ENCODE assay signal across 11 cellular contexts in genomic region chr7:945556-946255, GRCh38. TPM values are rescaled to one million over a fixed set of nuclear protein-coding genes. Genes with fewer than 3 reads are reported as not detected.
A peak's percentile ranks its signal among the peaks of the same experiment; 100 is the strongest.
DNase-seq lines count a peak whose midpoint lies in the region; ATAC-seq and TF ChIP-seq lines count a peak whose summit lies in the region.
"Had no signal": no experiment of that assay in that cellular context is flagged by ENCODE, and none has a peak within 500 bp of the region (broad histone marks: within the 10 kb centered on the region; RNA-seq: fewer than 3 reads in every experiment).

No MANE protein-coding gene starts in this region.

- TF ChIP-seq POLR2A in uterus (IDR thresholded peaks at IDR 0.05), result peak in 1 of 2 donors; percentile 43

- H3K36me3 ChIP-seq in right atrium auricular region (no peaks in the 10 kb centered on the region), mucosa of descending colon (ENCODE audit: low read depth) (no peaks in the 10 kb centered on the region), aorta (ENCODE audit: control insufficient read depth in 1 of 2, insufficient read depth in 2 of 2, low read length in 1 of 2) (no peaks in the 10 kb centered on the region), uterus (no peaks in the 10 kb centered on the region)

- H3K27me3 ChIP-seq in right atrium auricular region, result no peaks in the 10 kb centered on the region
- H3K27me3 ChIP-seq in aorta (ENCODE audit: control insufficient read depth in 1 of 2, insufficient read depth in 2 of 2, low read length in 1 of 2), result no peaks in the 10 kb centered on the region
- no peaks in the 10 kb centered on the region for H3K27me3 ChIP-seq in uterus

- H3K4me3 ChIP-seq in right atrium auricular region, result no peak overlapping the region
- H3K4me3 ChIP-seq in epithelial cell of esophagus (ENCODE audit: low read length), result peak overlapping the region; percentile 21
- no peak overlapping the region for H3K4me3 ChIP-seq in mucosa of descending colon
- H3K4me3 ChIP-seq in aorta (ENCODE audit: low read length in 2 of 2), result no peak overlapping the region
- no peak overlapping the region for H3K4me3 ChIP-seq in uterus

- no peaks in the 10 kb centered on the region for H3K9me3 ChIP-seq in right atrium auricular region
- no peaks in the 10 kb centered on the region for H3K9me3 ChIP-seq in mucosa of descending colon
- H3K9me3 ChIP-seq in aorta (ENCODE audit: control insufficient read depth, low read length), result no peaks in the 10 kb centered on the region
- no peaks in the 10 kb centered on the region for H3K9me3 ChIP-seq in uterus

- H3K27ac ChIP-seq in right atrium auricular region, result no peak overlapping the region
- H3K27ac ChIP-seq in aorta (ENCODE audit: low read depth in 1 of 2, low read length in 2 of 2), result no peak overlapping the region
- H3K27ac ChIP-seq in uterus, result no peak overlapping the region

- DNase-seq in Right ventricle myocardium superior, result peak; percentile 36
- no peak for DNase-seq in right atrium auricular region (ENCODE audit: low spot score)
- DNase-seq in epithelial cell of esophagus (ENCODE audit: low read depth), result peak; percentile 97
- DNase-seq in mucosa of descending colon, result peak; percentile 95 to 97 (median 97)
- DNase-seq in aorta, result peak; percentile 39 to 68
- no peak for DNase-seq in NK-92 (lab: John Stamatoyannopoulos, UW; ENCODE audit: unreplicated experiment)
- DNase-seq in NCI-H345 treated with DMSO at 0.1 percent for 48 hours (lab: John Stamatoyannopoulos, UW; ENCODE audit: unreplicated experiment), result no peak
- no peak for DNase-seq in uterus
- DNase-seq: activated CD8-positive, alpha-beta T cell treated with anti-CD3 and anti-CD28 coated beads, Interleukin-2, amount 10 ng/mL, durations not matched to agents 7 days and 5 days; NCI-H2081 had no signal

- H3K4me1 ChIP-seq in right atrium auricular region (no peaks in the 10 kb centered on the region), mucosa of descending colon (ENCODE audit: low read depth) (peaks cover 8% of the 10 kb centered on the region), aorta (ENCODE audit: control insufficient read depth in 1 of 2, insufficient read depth in 2 of 2, low read length in 2 of 2) (no peaks in the 10 kb centered on the region), uterus (no peaks in the 10 kb centered on the region)

- intact Hi-C loops in Right ventricle myocardium superior (cut with DNase I), result no loop called here
- intact Hi-C loops in mucosa of descending colon (cut with DNase I, micrococcal nuclease), result no loop called here
- intact Hi-C loops in aorta (cut with DNase I), result no loop called here
- intact Hi-C loops in uterus (cut with DNase I; ENCODE audit: low total_unique reads), result no loop called here

- peak; percentile 39 for ATAC-seq in Right ventricle myocardium superior (ENCODE audit: poor library complexity)
- ATAC-seq in mucosa of descending colon, result peak; percentile 92
- ATAC-seq in aorta (ENCODE audit: low FRiP score), result peak; percentile 51
- ATAC-seq: activated CD8-positive, alpha-beta T cell treated with anti-CD3 and anti-CD28 coated beads, Interleukin-2, amount 10 ng/mL, durations not matched to agents 7 days and 5 days had no signal

- 82% methylated on average over 30 of the region's 30 CpGs for WGBS in aorta, 2 donors

- TF ChIP-seq CTCF in right atrium auricular region (IDR thresholded peaks at IDR 0.05), result no peak
- TF ChIP-seq CTCF in epithelial cell of esophagus (IDR thresholded peaks at IDR 0.05; ENCODE audit: insufficient read depth, low read depth, low read length, missing control alignments), result no peak
- TF ChIP-seq CTCF in mucosa of descending colon (IDR thresholded peaks at IDR 0.05), result no peak
- no peak for TF ChIP-seq CTCF in uterus (IDR thresholded peaks at IDR 0.05)

RNA-seq across cellular contexts. Expression of gene ADAP1, which starts 8.8 kb away (rescaled TPM):
- total RNA-seq in Right ventricle myocardium superior, result 6.4 TPM
- total RNA-seq in right atrium auricular region, result 1 to 10 TPM; 4.2 to 7.7 TPM
- 100 to 1,000 TPM in 1 of 3 donors, 10 to 100 TPM in 2; 80.7 to 153 (median 98.8) TPM for total RNA-seq in mucosa of descending colon
- total RNA-seq in aorta, result 10 to 100 TPM; 10.8 to 11.9 TPM
- polyA plus RNA-seq in aorta, result 10 to 100 TPM in 1 of 2 donors, 1 to 10 TPM in 1; 4.3 to 16.9 TPM
- total RNA-seq in uterus, result 10 to 100 TPM in 2 of 4 donors, 1 to 10 TPM in 2; 3.2 to 17.4 (median 10.9) TPM

RNA-seq across cellular contexts. Expression of gene COX19, which starts 29.6 kb away (rescaled TPM):
- total RNA-seq in Right ventricle myocardium superior (8.0 TPM), right atrium auricular region (1 to 10 TPM; 2.8 to 5.5 TPM), mucosa of descending colon (10 to 100 TPM; 14.9 to 20.9 (median 15.8) TPM), aorta (10 to 100 TPM; 10.8 to 17.0 TPM), uterus (10 to 100 TPM in 3 of 4 donors, 1 to 10 TPM in 1; 2.6 to 32.5 (median 20.1) TPM)
- 1 to 10 TPM; 3.1 to 6.7 TPM for polyA plus RNA-seq in aorta

RNA-seq across cellular contexts. Expression of gene CYP2W1, which starts 37.3 kb away (rescaled TPM):
- not detected for total RNA-seq in Right ventricle myocardium superior
- not detected for total RNA-seq in right atrium auricular region
- total RNA-seq in mucosa of descending colon, result 1 to 10 TPM in 2 of 3 donors, under 1 TPM in 1; 0.47 to 2.3 (median 2.1) TPM
- not detected for total RNA-seq in aorta
- not detected for polyA plus RNA-seq in aorta
- total RNA-seq in uterus, result 1 to 10 TPM in 1 of 4 donors, not detected in 3; 6.6 TPM
- total RNA-seq: activated CD8-positive, alpha-beta T cell treated with anti-CD3 and anti-CD28 coated beads, Interleukin-2, amount 10 ng/mL, durations not matched to agents 7 days and 5 days; mesenteric fat pad had no signal

Comparison
In these comparisons a context has a peak if more than half of its experiments do, and no peak if none do; other contexts are left out.
1. DNase-seq: peak in Right ventricle myocardium superior (single experiment), epithelial cell of esophagus (single experiment), mucosa of descending colon (3 of 3) and aorta (2 of 2); none in right atrium auricular region (single experiment), NK-92 (single experiment), NCI-H345 treated with DMSO at 0.1 percent for 48 hours (single experiment) and uterus (0 of 2).
2. ATAC-seq: peak in every context shown above with its lines; median percentile 92 in mucosa of descending colon; 51 in aorta; 39 in Right ventricle myocardium superior.
3. RNA of gene ADAP1, which starts 8.8 kb away (total RNA-seq): 80.7 to 153 TPM in mucosa of descending colon; 3.2 to 17.4 TPM in uterus, 10.8 to 11.9 TPM in aorta, 4.2 to 7.7 TPM in right atrium auricular region and 6.4 TPM in Right ventricle myocardium superior (single experiment); every median in the first group is over 4 times any median in the second.